Comparison of ENCODE assay signal across 8 cellular contexts in the genomic region with DNA sequence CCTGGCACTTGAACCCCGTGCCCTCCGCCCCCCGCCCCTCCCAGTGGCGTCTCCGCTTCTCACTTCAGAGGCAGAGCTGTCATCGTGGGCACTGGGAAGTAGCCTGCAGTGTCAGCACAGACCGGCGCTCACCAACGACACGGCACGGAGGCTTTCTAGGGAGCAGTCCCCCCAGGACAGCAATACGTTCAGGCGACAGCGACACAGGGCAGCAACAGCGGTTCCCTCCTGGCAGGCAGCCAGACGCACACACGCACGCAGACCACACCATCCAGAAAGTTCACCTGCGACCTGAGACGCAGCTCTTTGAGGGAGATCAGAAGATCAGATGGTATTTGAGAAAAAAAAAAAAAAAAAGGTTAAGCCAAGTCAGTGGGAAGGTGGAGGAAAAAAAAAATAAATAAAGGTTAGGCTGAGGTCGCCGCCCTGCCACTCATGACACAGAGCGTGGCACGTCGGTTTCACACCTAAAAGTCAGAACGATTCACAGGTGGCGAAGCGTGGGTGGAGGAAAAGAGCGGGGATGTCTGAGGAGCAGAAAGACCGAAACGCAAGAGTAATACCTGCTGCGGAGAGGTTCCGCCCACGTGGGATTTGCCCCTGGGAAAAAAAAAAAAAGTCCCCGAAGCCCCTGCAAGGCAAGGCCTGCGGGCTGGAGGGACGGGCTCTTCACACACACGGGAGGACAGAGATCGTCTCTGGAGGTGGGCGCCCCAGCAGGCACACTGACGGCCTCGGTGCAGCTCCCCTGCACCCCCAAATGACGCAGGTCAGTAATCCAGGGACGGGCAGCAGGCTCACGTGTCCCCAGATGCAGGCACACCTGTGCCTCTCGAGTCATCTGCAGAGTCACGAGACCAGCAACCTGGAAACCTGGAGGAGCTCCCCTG.
A peak's percentile ranks its signal among the peaks of the same experiment; 100 is the strongest.
DNase-seq lines count a peak whose midpoint lies in the region; ATAC-seq and TF ChIP-seq lines count a peak whose summit lies in the region.

No MANE protein-coding gene starts in this region.

- ATAC-seq in HG03469 (IDR thresholded peaks at IDR 0.05; ENCODE audit: unreplicated experiment): peak; percentile 26
- no peak for ATAC-seq in GM21367 (IDR thresholded peaks at IDR 0.05; ENCODE audit: unreplicated experiment)
- no peak for ATAC-seq in GM21619 (IDR thresholded peaks at IDR 0.05; ENCODE audit: unreplicated experiment)

- peaks cover 0 to 24% (median 2%) of the 10 kb centered on the region in 4 donors for H3K4me1 ChIP-seq in tibial nerve

- no peak for TF ChIP-seq EP300 in tibial nerve (IDR thresholded peaks at IDR 0.05)

- H3K4me3 ChIP-seq in tibial nerve: no peak overlapping the region

- 73 to 74% methylated on average over 47 of the region's 47 CpGs for WGBS in tibial nerve, 2 donors

- peak; percentile 43 for DNase-seq in GM19240 (ENCODE audit: insufficient read length, low spot score)
- DNase-seq in activated T-cell treated with anti-CD3 and anti-CD28 coated beads for 24 hours (ENCODE audit: low read depth): peak; percentile 85
- peak; percentile 67 for DNase-seq in putamen (ENCODE audit: low spot score)
- DNase-seq in NCI-H446 treated with DMSO at 0.1 percent for 48 hours (lab: John Stamatoyannopoulos, UW): no peak
- no peak for DNase-seq in tibial nerve (ENCODE audit: low spot score in 2 of 2)

- no peak overlapping the region for H3K27ac ChIP-seq in tibial nerve

- H3K27me3 ChIP-seq in tibial nerve: no peaks in the 10 kb centered on the region

- TF ChIP-seq CTCF in tibial nerve (IDR thresholded peaks at IDR 0.05): no peak

- no peak for TF ChIP-seq POLR2A in tibial nerve (IDR thresholded peaks at IDR 0.05)

- H3K36me3 ChIP-seq in tibial nerve: no peaks in the 10 kb centered on the region

- no peaks in the 10 kb centered on the region for H3K9me3 ChIP-seq in tibial nerve

Comparison
In these comparisons a context has a peak if more than half of its experiments do, and no peak if none do; other contexts are left out.
1. DNase-seq: peak in GM19240 (single experiment), activated T-cell treated with anti-CD3 and anti-CD28 coated beads for 24 hours (single experiment) and putamen (single experiment); none in NCI-H446 treated with DMSO at 0.1 percent for 48 hours (single experiment) and tibial nerve (0 of 2).